ENCODE assay signal across 8 cellular contexts in genomic region chr2:148875387-148876051, GRCh38. TPM values are rescaled to one million over a fixed set of nuclear protein-coding genes. Genes with fewer than 3 reads are reported as not detected.
DNase-seq lines count a peak whose midpoint lies in the region; ATAC-seq and TF ChIP-seq lines count a peak whose summit lies in the region.

No MANE protein-coding gene starts in this region.

- peak; percentile 14 for ATAC-seq in CD8-positive, alpha-beta T cell
- peak; percentile 20 for ATAC-seq in GM19023 (IDR thresholded peaks at IDR 0.05; ENCODE audit: unreplicated experiment)
- ATAC-seq in HG03097 (IDR thresholded peaks at IDR 0.05; ENCODE audit: low FRiP score, unreplicated experiment): peak; percentile 19

- H3K27ac ChIP-seq in CD8-positive, alpha-beta T cell (ENCODE audit: low read depth, low read length): no peak overlapping the region
- peak overlapping the region in 2 of 5 donors; percentile 27 to 59 for H3K27ac ChIP-seq in stomach

- H3K36me3 ChIP-seq in CD8-positive, alpha-beta T cell (ENCODE audit: insufficient read depth, low read length): no peaks in the 10 kb centered on the region
- H3K36me3 ChIP-seq in iPS-15b (ENCODE audit: control insufficient read depth, insufficient read depth, low read length) (no peaks in the 10 kb centered on the region), stomach (no peaks in the 10 kb centered on the region)

- POLR2A ChIA-PET in CD8-positive, alpha-beta T cell (lab: Charles Lee): interaction anchor here (1.0 to 1.5 kb wide), 3 partner anchors 52 to 855 kb away, joined by 3 read pairs; partner anchors contain the start of genes MBD5 and ORC4
- POLR2A ChIA-PET in activated CD4-positive, alpha-beta memory T cell treated with anti-CD3 and anti-CD28 coated beads for 36 hours (lab: Charles Lee): interaction anchor here (1.1 kb wide), 1 partner anchor 42 kb away, joined by 3 read pairs; no protein-coding TSS in a partner anchor

- TF ChIP-seq EP300 in stomach (IDR thresholded peaks at IDR 0.05): no peak

- no peak overlapping the region for H3K9ac ChIP-seq in iPS-15b (ENCODE audit: low read depth, low read length)

- no peaks in the 10 kb centered on the region for H3K36me3 Mint-ChIP-seq in CD8-positive, alpha-beta T cell
- peaks cover 4% of the 10 kb centered on the region for H3K36me3 Mint-ChIP-seq in activated CD4-positive, alpha-beta memory T cell treated with anti-CD3 and anti-CD28 coated beads for 36 hours

- no peak for TF ChIP-seq CTCF in CD8-positive, alpha-beta T cell (IDR thresholded peaks at IDR 0.05)
- no peak for TF ChIP-seq CTCF in stomach (IDR thresholded peaks at IDR 0.05)

- no peak for TF ChIP-seq POLR2A in stomach (IDR thresholded peaks at IDR 0.05)

- no peaks in the 10 kb centered on the region for H3K27me3 ChIP-seq in CD8-positive, alpha-beta T cell (ENCODE audit: insufficient read depth, low read length)
- H3K27me3 ChIP-seq in iPS-15b (ENCODE audit: control insufficient read depth, insufficient read depth, low read length): peaks cover 14% of the 10 kb centered on the region
- peaks cover 0 to 71% (median 39%) of the 10 kb centered on the region in 3 donors for H3K27me3 ChIP-seq in stomach

- H3K4me3 ChIP-seq in CD8-positive, alpha-beta T cell (ENCODE audit: low read depth, low read length): peak overlapping the region; percentile 52
- peak overlapping the region; percentile 91 for H3K4me3 ChIP-seq in iPS-15b (ENCODE audit: low read depth, low read length)
- peak overlapping the region; percentile 45 to 66 (median 56) for H3K4me3 ChIP-seq in stomach

- H3K4me1 Mint-ChIP-seq in CD8-positive, alpha-beta T cell (ENCODE audit: low read depth): peaks cover 16% of the 10 kb centered on the region
- H3K4me1 Mint-ChIP-seq in activated CD4-positive, alpha-beta memory T cell treated with anti-CD3 and anti-CD28 coated beads for 36 hours (ENCODE audit: low read depth): peaks cover 10% of the 10 kb centered on the region

- peaks cover 12% of the 10 kb centered on the region for H3K4me1 ChIP-seq in CD8-positive, alpha-beta T cell (ENCODE audit: insufficient read depth, low read length)
- H3K4me1 ChIP-seq in iPS-15b (ENCODE audit: control insufficient read depth, insufficient read depth, low read length): peaks cover 4% of the 10 kb centered on the region
- H3K4me1 ChIP-seq in stomach: peaks cover 24 to 30% (median 27%) of the 10 kb centered on the region in 4 donors

- WGBS in stomach, 5 donors: 2 to 4% (median 3%) methylated on average over 9 to 74 of the region's 74 CpGs

- no peaks in the 10 kb centered on the region for H3K9me3 Mint-ChIP-seq in CD8-positive, alpha-beta T cell
- H3K9me3 Mint-ChIP-seq in activated CD4-positive, alpha-beta memory T cell treated with anti-CD3 and anti-CD28 coated beads for 36 hours: peaks cover 2% of the 10 kb centered on the region

- no peak overlapping the region for H3K27ac Mint-ChIP-seq in CD8-positive, alpha-beta T cell
- H3K27ac Mint-ChIP-seq in activated CD4-positive, alpha-beta memory T cell treated with anti-CD3 and anti-CD28 coated beads for 36 hours: no peak overlapping the region

- H3K27me3 Mint-ChIP-seq in CD8-positive, alpha-beta T cell (ENCODE audit: low read depth): peaks cover 12% of the 10 kb centered on the region
- peaks cover 8% of the 10 kb centered on the region for H3K27me3 Mint-ChIP-seq in activated CD4-positive, alpha-beta memory T cell treated with anti-CD3 and anti-CD28 coated beads for 36 hours

- no peaks in the 10 kb centered on the region for H3K9me3 ChIP-seq in CD8-positive, alpha-beta T cell (ENCODE audit: low read length)
- H3K9me3 ChIP-seq in iPS-15b (ENCODE audit: control insufficient read depth, insufficient read depth, low read length) (no peaks in the 10 kb centered on the region), stomach (peaks cover 0 to 7% (median 3%) of the 10 kb centered on the region in 4 donors)

- peak in 1 of 7 experiments; percentile 12 for DNase-seq in CD8-positive, alpha-beta T cell
- peak; percentile 33 for DNase-seq in activated CD4-positive, alpha-beta memory T cell treated with anti-CD3 and anti-CD28 coated beads for 36 hours
- DNase-seq in stomach (no peak), globus pallidus (ENCODE audit: low spot score) (no peak), ACHN (no peak)

- intact Hi-C loops in CD8-positive, alpha-beta T cell (cut with DNase I, micrococcal nuclease): loop anchor here (2.0 to 10.0 kb wide), 9 partner anchors 51 to 1033 kb away; partner anchors contain the start of genes EPC2 (in 2 of the 2), MBD5 (in 2 of the 2), MMADHC (in 2 of the 2) and ORC4 (in 2 of the 2)
- intact Hi-C loops in activated CD4-positive, alpha-beta memory T cell treated with anti-CD3 and anti-CD28 coated beads for 36 hours (cut with micrococcal nuclease): loop anchor here (1.0 to 5.0 kb wide), 8 partner anchors 12 to 855 kb away; partner anchors contain the start of gene ORC4
- intact Hi-C loops in stomach (cut with DNase I; ENCODE audit: low total_unique reads): no loop called here

- in situ Hi-C loops in ACHN (cut with HindIII; ENCODE audit: low pct_ligation_motif_present, low pct_unique_long_range_greater_than_20kb, low sequenced_read_pairs): no loop called here

- H3K4me3 Mint-ChIP-seq in CD8-positive, alpha-beta T cell: peak overlapping the region; percentile 86
- peak overlapping the region; percentile 86 for H3K4me3 Mint-ChIP-seq in activated CD4-positive, alpha-beta memory T cell treated with anti-CD3 and anti-CD28 coated beads for 36 hours

- CTCF ChIA-PET in CD8-positive, alpha-beta T cell (lab: Charles Lee): interaction anchor here (1.1 kb wide), 1 partner anchor 232 kb away, joined by 3 read pairs; no protein-coding TSS in a partner anchor
- CTCF ChIA-PET in activated CD4-positive, alpha-beta memory T cell treated with anti-CD3 and anti-CD28 coated beads for 36 hours (lab: Charles Lee): interaction anchor here (1.0 kb wide), 2 partner anchors 52 to 232 kb away, joined by 3 read pairs; no protein-coding TSS in a partner anchor

RNA-seq across cellular contexts. Expression of gene KIF5C, which starts 0.5 kb away (rescaled TPM):
- 1 to 10 TPM; 6.4 to 6.5 TPM for total RNA-seq in CD8-positive, alpha-beta T cell
- 10 to 100 TPM; 25.2 to 30.8 TPM for total RNA-seq in activated CD4-positive, alpha-beta memory T cell treated with anti-CD3 and anti-CD28 coated beads for 36 hours
- 10 to 100 TPM in 2 of 5 donors, 1 to 10 TPM in 2, under 1 TPM in 1; under 0.01 to 14.7 (median 4.3) TPM for total RNA-seq in stomach
- polyA plus RNA-seq in stomach: 1 to 10 TPM in 2 of 3 donors, under 1 TPM in 1; 0.93 to 2.4 (median 1.1) TPM
